ENCODE assay signal across 8 cellular contexts in the genomic region with DNA sequence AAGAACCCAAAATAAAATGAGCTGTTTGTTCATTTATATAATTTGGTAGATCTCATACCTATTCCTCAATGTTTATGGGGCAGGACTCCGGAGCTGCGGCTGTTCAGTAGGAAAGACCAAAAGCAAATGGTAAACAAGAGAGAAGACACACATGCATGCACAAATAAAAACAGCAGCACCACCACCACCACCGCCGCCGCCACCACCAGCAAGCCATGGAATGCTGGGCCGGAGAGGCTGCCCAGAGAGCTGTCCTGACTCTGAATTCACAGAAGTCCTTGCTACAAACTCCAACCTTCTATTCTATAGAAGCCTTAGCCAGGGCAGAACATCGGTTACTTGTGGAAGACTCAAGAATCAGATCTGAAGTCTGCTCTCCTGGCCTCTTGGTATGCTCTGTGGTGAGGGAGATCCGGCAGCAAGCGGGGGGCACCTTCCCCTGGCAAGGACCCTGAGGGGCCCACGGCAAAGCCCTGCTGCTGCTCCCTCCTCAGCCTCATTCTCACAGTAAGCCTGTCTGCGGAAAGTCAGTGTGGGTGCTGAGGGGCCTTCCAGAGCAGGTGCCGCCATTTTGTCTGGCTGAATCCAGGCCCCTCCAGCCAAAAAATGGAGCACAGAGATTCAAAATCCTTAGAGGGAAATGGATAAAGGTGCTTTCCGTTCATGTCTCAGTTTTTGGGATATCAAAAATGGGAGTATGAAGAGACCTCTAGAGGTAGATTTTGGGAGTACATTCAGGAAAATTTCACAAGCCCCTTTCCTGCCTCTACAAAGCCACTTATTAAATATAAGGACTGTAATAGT. TPM values are rescaled to one million over a fixed set of nuclear protein-coding genes. Genes with fewer than 3 reads are reported as not detected.
DNase-seq lines count a peak whose midpoint lies in the region; ATAC-seq and TF ChIP-seq lines count a peak whose summit lies in the region.

No MANE protein-coding gene starts in this region.

- DNase-seq in NCI-H1417 (lab: John Stamatoyannopoulos, UW) (peak in 2 of 3 experiments; percentile 20 to 67), NCI-H1417 treated with DMSO at 0.1 percent for 48 hours (lab: John Stamatoyannopoulos, UW) (no peak), NCI-H1092 (lab: John Stamatoyannopoulos, UW) (peak; percentile 13), amniotic epithelial cell (ENCODE audit: low read depth) (peak; percentile 16), mesothelial cell of epicardium (ENCODE audit: low spot score in 2 of 2, unreplicated experiment in 2 of 2) (no peak)
- no peak for DNase-seq in stimulated activated CD4-positive, alpha-beta T cell treated with anti-CD3 and anti-CD28 coated beads, Interleukin-15, amount 100 ng/mL, for 24 hours

- no peaks in the 10 kb centered on the region for H3K36me3 Mint-ChIP-seq in mesothelial cell of epicardium

- no peak overlapping the region for H3K4me3 Mint-ChIP-seq in mesothelial cell of epicardium

- no peaks in the 10 kb centered on the region for H3K9me3 Mint-ChIP-seq in mesothelial cell of epicardium

- ATAC-seq in HG03280 (IDR thresholded peaks at IDR 0.05; ENCODE audit: unreplicated experiment), result no peak
- ATAC-seq in GM18502 (IDR thresholded peaks at IDR 0.05; ENCODE audit: poor library complexity, unreplicated experiment), result no peak

- peaks cover 16% of the 10 kb centered on the region for H3K4me1 Mint-ChIP-seq in mesothelial cell of epicardium

- peaks cover 5% of the 10 kb centered on the region for H3K27me3 Mint-ChIP-seq in mesothelial cell of epicardium (ENCODE audit: low read depth)

- peak; percentile 70 for TF ChIP-seq CTCF in mesothelial cell of epicardium (IDR thresholded peaks at IDR 0.05; ENCODE audit: unreplicated experiment)

- H3K27ac Mint-ChIP-seq in mesothelial cell of epicardium, result no peak overlapping the region

RNA-seq across cellular contexts. Expression of gene FOXJ1, which starts 6.4 kb away (rescaled TPM):
- 2.0 to 2.1 TPM (median 2.1 TPM) in 3 replicates for total RNA-seq in mesothelial cell of epicardium

RNA-seq across cellular contexts. Expression of gene EXOC7, which starts 43.8 kb away (rescaled TPM):
- 254 to 261 TPM (median 258 TPM) in 3 replicates for total RNA-seq in mesothelial cell of epicardium

Comparison
In these comparisons a context has a peak if more than half of its experiments do, and no peak if none do; other contexts are left out.
1. DNase-seq: peak in NCI-H1417 (2 of 3), NCI-H1092 (single experiment) and amniotic epithelial cell (single experiment); none in NCI-H1417 treated with DMSO at 0.1 percent for 48 hours (single experiment), mesothelial cell of epicardium (0 of 2) and stimulated activated CD4-positive, alpha-beta T cell treated with anti-CD3 and anti-CD28 coated beads, Interleukin-15, amount 100 ng/mL, for 24 hours (single experiment).